Comparison of ENCODE assay signal across 8 cellular contexts in genomic region chr10:73252445-73253225, GRCh38. TPM values are rescaled to one million over a fixed set of nuclear protein-coding genes. Genes with fewer than 3 reads are reported as not detected.
A peak's percentile ranks its signal among the peaks of the same experiment; 100 is the strongest.
DNase-seq lines count a peak whose midpoint lies in the region; ATAC-seq and TF ChIP-seq lines count a peak whose summit lies in the region.

TSS of gene MRPS16 (minus strand) at chr10:73252644. CDS start at chr10:73252482, 162 bp downstream.

- DNase-seq in Caki2 (ENCODE audit: low read depth) (peak; percentile 96), endothelial cell (ENCODE audit: low spot score) (peak; percentile 86), mesothelial cell of epicardium (ENCODE audit: low spot score in 2 of 2, unreplicated experiment in 2 of 2) (peak; percentile 73 to 83)
- peak; percentile 88 for DNase-seq in activated CD8-positive, alpha-beta memory T cell treated with anti-CD3 and anti-CD28 coated beads, Interleukin-2, amount 50 U/mL, for 4 hours
- DNase-seq in stimulated activated CD8-positive, alpha-beta memory T cell treated with anti-CD3 and anti-CD28 coated beads, Interleukin-15, amount 100 ng/mL, for 48 hours (ENCODE audit: low read depth in 2 of 2), result peak; percentile 86 to 87

- peak within 1 kb of the TSS; percentile 80 for H3K4me3 ChIP-seq in HUES64 (ENCODE audit: low read length)
- H3K4me3 ChIP-seq in OCI-LY1 (ENCODE audit: low read depth, low read length, poor library complexity, severe bottlenecking), result peak within 1 kb of the TSS; percentile 89

- ATAC-seq in GM21423 (IDR thresholded peaks at IDR 0.05; ENCODE audit: unreplicated experiment), result peak; percentile 82

- H3K4me3 Mint-ChIP-seq in endothelial cell (ENCODE audit: unreplicated experiment), result peak within 1 kb of the TSS; percentile 99
- peak within 1 kb of the TSS; percentile 96 for H3K4me3 Mint-ChIP-seq in mesothelial cell of epicardium

- no peaks in the 10 kb centered on the region for H3K27me3 ChIP-seq in HUES64 (ENCODE audit: insufficient read depth, low read length)
- no peaks in the 10 kb centered on the region for H3K27me3 ChIP-seq in OCI-LY1 (ENCODE audit: insufficient read depth, low read length)

- H3K9me3 ChIP-seq in HUES64 (ENCODE audit: insufficient read depth, low read depth, low read length), result no peaks in the 10 kb centered on the region
- H3K9me3 ChIP-seq in OCI-LY1 (ENCODE audit: low read length), result no peaks in the 10 kb centered on the region

- no peaks in the 10 kb centered on the region for H4K20me1 ChIP-seq in OCI-LY1 (ENCODE audit: insufficient read depth, low read length)

- no peak within 1 kb of the TSS for H2AFZ ChIP-seq in OCI-LY1 (ENCODE audit: low read length)

- peaks cover 12% of the 10 kb centered on the region for H3K36me3 Mint-ChIP-seq in endothelial cell (ENCODE audit: low read depth, unreplicated experiment)
- H3K36me3 Mint-ChIP-seq in mesothelial cell of epicardium, result peaks cover 5% of the 10 kb centered on the region

- H3K4me1 ChIP-seq in HUES64 (ENCODE audit: insufficient read depth, low read length), result peaks cover 2% of the 10 kb centered on the region; the same call in 1 of the 2 replicates
- peaks cover 51% of the 10 kb centered on the region for H3K4me1 ChIP-seq in OCI-LY1 (ENCODE audit: insufficient read depth, low read length, severe bottlenecking)

- H3K9me2 ChIP-seq in OCI-LY1 (ENCODE audit: low read depth, low read length), result no peaks in the 10 kb centered on the region

- peak within 1 kb of the TSS; percentile 86 for H3K27ac ChIP-seq in HUES64 (ENCODE audit: low read depth, low read length)
- H3K27ac ChIP-seq in OCI-LY1 (ENCODE audit: low read depth, low read length, poor library complexity, severe bottlenecking), result peak within 1 kb of the TSS; percentile 76

- in situ Hi-C loops in Caki2 (cut with HindIII; ENCODE audit: low pct_unique_long_range_greater_than_20kb, low sequenced_read_pairs), result no loop called here

- peaks cover 27% of the 10 kb centered on the region for H3K79me2 ChIP-seq in OCI-LY1 (ENCODE audit: insufficient read depth, low read length)

- H3K9ac ChIP-seq in HUES64 (ENCODE audit: low read depth, low read length) (peak within 1 kb of the TSS; percentile 90), OCI-LY1 (ENCODE audit: low read length) (peak within 1 kb of the TSS; percentile 97)

- peak within 1 kb of the TSS; percentile 100 for H3K4me2 ChIP-seq in OCI-LY1 (ENCODE audit: low read length)

- H3K27ac Mint-ChIP-seq in endothelial cell (ENCODE audit: unreplicated experiment), result peak within 1 kb of the TSS; percentile 98
- peak within 1 kb of the TSS; percentile 99 for H3K27ac Mint-ChIP-seq in mesothelial cell of epicardium

- TF ChIP-seq CTCF in OCI-LY1 (IDR thresholded peaks at IDR 0.05; ENCODE audit: low read length), result no peak
- TF ChIP-seq CTCF in endothelial cell (IDR thresholded peaks at IDR 0.05; ENCODE audit: unreplicated experiment), result no peak
- TF ChIP-seq CTCF in mesothelial cell of epicardium (IDR thresholded peaks at IDR 0.05; ENCODE audit: unreplicated experiment), result no peak

- under 1% methylated on average over 50 of the region's 51 CpGs for WGBS in HUES64

- no peaks in the 10 kb centered on the region for H3K9me3 Mint-ChIP-seq in endothelial cell (ENCODE audit: unreplicated experiment)
- H3K9me3 Mint-ChIP-seq in mesothelial cell of epicardium, result no peaks in the 10 kb centered on the region

- H3K27me3 Mint-ChIP-seq in endothelial cell (ENCODE audit: unreplicated experiment) (peaks cover 7% of the 10 kb centered on the region), mesothelial cell of epicardium (ENCODE audit: low read depth) (no peaks in the 10 kb centered on the region)

- H3K4me1 Mint-ChIP-seq in endothelial cell (ENCODE audit: unreplicated experiment), result peaks cover 35% of the 10 kb centered on the region
- peaks cover 32% of the 10 kb centered on the region for H3K4me1 Mint-ChIP-seq in mesothelial cell of epicardium

- no peaks in the 10 kb centered on the region; the same call in 1 of the 2 replicates for H3F3A ChIP-seq in OCI-LY1 (ENCODE audit: insufficient read depth, low read length)

- H3K36me3 ChIP-seq in HUES64 (ENCODE audit: insufficient read depth, low read length) (peaks cover 24% of the 10 kb centered on the region), OCI-LY1 (ENCODE audit: insufficient read depth, low read length) (peaks cover 38% of the 10 kb centered on the region; the same call in 1 of the 2 replicates)

RNA-seq across cellular contexts. Expression of gene MRPS16, which starts in this region (rescaled TPM):
- total RNA-seq in Caki2 (2014; rRNA removed; shearing (Covaris generic); ENCODE audit: low replicate concordance), result 67.5 and 86.6 TPM in 2 replicates
- 121 TPM for polyA plus RNA-seq in HUES64 (2013, experiment 1 of 2)
- 120 TPM for polyA plus RNA-seq in HUES64 (2013, experiment 2 of 2)
- total RNA-seq in endothelial cell (ENCODE audit: unreplicated experiment), result 78.6 TPM
- 62.5 to 72.2 TPM (median 65.2 TPM) in 3 replicates for total RNA-seq in mesothelial cell of epicardium

Comparison
In these comparisons a context has a peak if more than half of its experiments do, and no peak if none do; other contexts are left out.
1. Peak in every context shown above with its lines: DNase-seq, ATAC-seq, H3K4me3 ChIP-seq and H3K27ac ChIP-seq.